ENCODE assay signal across 8 cellular contexts in the genomic region with DNA sequence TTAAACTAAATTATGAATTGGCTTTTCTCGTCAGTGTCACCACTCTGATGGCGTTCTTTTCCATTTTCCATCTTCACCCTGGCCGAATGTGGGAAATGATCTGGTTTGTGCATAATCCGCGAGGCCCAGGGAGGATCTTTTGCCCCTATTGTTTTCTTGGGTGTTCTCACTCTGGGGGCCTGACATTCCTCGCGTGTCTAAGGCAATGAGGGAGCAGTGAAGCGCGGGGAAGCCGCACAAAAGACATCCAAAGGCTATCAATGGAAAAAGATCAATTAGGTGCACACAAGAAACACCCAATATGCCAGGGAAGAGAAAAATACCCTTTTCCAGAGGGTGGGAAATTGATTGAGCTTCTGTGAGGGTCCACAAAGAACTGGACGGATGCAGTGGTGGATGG. TPM values are rescaled to one million over a fixed set of nuclear protein-coding genes. Genes with fewer than 3 reads are reported as not detected.
DNase-seq lines count a peak whose midpoint lies in the region; ATAC-seq lines count a peak whose summit lies in the region.

No MANE protein-coding gene starts in this region.

- DNase-seq in NCI-H1105 treated with DMSO at 0.1 percent for 48 hours (lab: John Stamatoyannopoulos, UW) (peak; percentile 32), NCI-H1105 (lab: John Stamatoyannopoulos, UW) (no peak), SIG-M5 treated with dmso at 0.1 percent for 504 hours (lab: John Stamatoyannopoulos, UW; ENCODE audit: unreplicated experiment) (no peak), posterior vena cava (ENCODE audit: low spot score) (no peak)
- no peak for DNase-seq in activated T-helper 1 cell treated with anti-CD3 and anti-CD28 coated beads, Interleukin-12 subunit alpha, Interleukin-12 subunit beta, Interleukin-2, Interleukin-4 antibody, amounts not matched to agents 30 ng/mL and 10 ng/mL and 1 ng/mL, durations not matched to agents 14 hours and 24 hours and 36 hours (ENCODE audit: low spot score)
- DNase-seq in stimulated activated effector memory CD8-positive, alpha-beta T cell treated with anti-CD3 and anti-CD28 coated beads, Interleukin-12 subunit alpha, Interleukin-12 subunit beta, amount 100 ng/mL, for 72 hours (ENCODE audit: low spot score in 2 of 2) = no peak

- no peak for ATAC-seq in stimulated activated effector memory CD8-positive, alpha-beta T cell treated with anti-CD3 and anti-CD28 coated beads, Interleukin-12 subunit alpha, Interleukin-12 subunit beta, amount 100 ng/mL, for 72 hours
- ATAC-seq in GM21619 (IDR thresholded peaks at IDR 0.05; ENCODE audit: unreplicated experiment) = no peak

- no peaks in the 10 kb centered on the region for H3K9me3 Mint-ChIP-seq in activated T-helper 1 cell treated with anti-CD3 and anti-CD28 coated beads, Interleukin-12 subunit alpha, Interleukin-12 subunit beta, Interleukin-2, Interleukin-4 antibody, amounts not matched to agents 30 ng/mL and 10 ng/mL and 1 ng/mL, durations not matched to agents 14 hours and 24 hours and 36 hours
- no peaks in the 10 kb centered on the region for H3K9me3 Mint-ChIP-seq in stimulated activated effector memory CD8-positive, alpha-beta T cell treated with anti-CD3 and anti-CD28 coated beads, Interleukin-12 subunit alpha, Interleukin-12 subunit beta, amount 100 ng/mL, for 72 hours

- peak overlapping the region; percentile 47 for H3K27ac Mint-ChIP-seq in activated T-helper 1 cell treated with anti-CD3 and anti-CD28 coated beads, Interleukin-12 subunit alpha, Interleukin-12 subunit beta, Interleukin-2, Interleukin-4 antibody, amounts not matched to agents 30 ng/mL and 10 ng/mL and 1 ng/mL, durations not matched to agents 14 hours and 24 hours and 36 hours
- peak overlapping the region; percentile 81 for H3K27ac Mint-ChIP-seq in stimulated activated effector memory CD8-positive, alpha-beta T cell treated with anti-CD3 and anti-CD28 coated beads, Interleukin-12 subunit alpha, Interleukin-12 subunit beta, amount 100 ng/mL, for 72 hours

- no peaks in the 10 kb centered on the region for H3K36me3 Mint-ChIP-seq in activated T-helper 1 cell treated with anti-CD3 and anti-CD28 coated beads, Interleukin-12 subunit alpha, Interleukin-12 subunit beta, Interleukin-2, Interleukin-4 antibody, amounts not matched to agents 30 ng/mL and 10 ng/mL and 1 ng/mL, durations not matched to agents 14 hours and 24 hours and 36 hours (ENCODE audit: low read depth)
- H3K36me3 Mint-ChIP-seq in stimulated activated effector memory CD8-positive, alpha-beta T cell treated with anti-CD3 and anti-CD28 coated beads, Interleukin-12 subunit alpha, Interleukin-12 subunit beta, amount 100 ng/mL, for 72 hours = peaks cover 7% of the 10 kb centered on the region

- H3K4me1 Mint-ChIP-seq in activated T-helper 1 cell treated with anti-CD3 and anti-CD28 coated beads, Interleukin-12 subunit alpha, Interleukin-12 subunit beta, Interleukin-2, Interleukin-4 antibody, amounts not matched to agents 30 ng/mL and 10 ng/mL and 1 ng/mL, durations not matched to agents 14 hours and 24 hours and 36 hours (ENCODE audit: low read depth) = peaks cover 15% of the 10 kb centered on the region
- H3K4me1 Mint-ChIP-seq in stimulated activated effector memory CD8-positive, alpha-beta T cell treated with anti-CD3 and anti-CD28 coated beads, Interleukin-12 subunit alpha, Interleukin-12 subunit beta, amount 100 ng/mL, for 72 hours = peaks cover 27% of the 10 kb centered on the region

- H3K27me3 Mint-ChIP-seq in activated T-helper 1 cell treated with anti-CD3 and anti-CD28 coated beads, Interleukin-12 subunit alpha, Interleukin-12 subunit beta, Interleukin-2, Interleukin-4 antibody, amounts not matched to agents 30 ng/mL and 10 ng/mL and 1 ng/mL, durations not matched to agents 14 hours and 24 hours and 36 hours (ENCODE audit: insufficient read depth) = peaks cover 67% of the 10 kb centered on the region

- H3K4me3 ChIP-seq in iPS-11a (ENCODE audit: low read depth, low read length) = peak overlapping the region; percentile 78

- intact Hi-C loops in activated T-helper 1 cell treated with anti-CD3 and anti-CD28 coated beads, Interleukin-12 subunit alpha, Interleukin-12 subunit beta, Interleukin-2, Interleukin-4 antibody, amounts not matched to agents 30 ng/mL and 10 ng/mL and 1 ng/mL, durations not matched to agents 14 hours and 24 hours and 36 hours (cut with micrococcal nuclease) = loop anchor here (1.0 to 10.0 kb wide), 8 partner anchors 105 to 969 kb away; partner anchors contain the start of genes NIBAN1, NMNAT2, SMG7 and SWT1
- intact Hi-C loops in posterior vena cava (cut with DNase I) = loop anchor here (5.0 to 10.0 kb wide), 2 partner anchors 179 to 181 kb away; no protein-coding TSS in a partner anchor

- peak overlapping the region; percentile 86 for H3K4me3 Mint-ChIP-seq in activated T-helper 1 cell treated with anti-CD3 and anti-CD28 coated beads, Interleukin-12 subunit alpha, Interleukin-12 subunit beta, Interleukin-2, Interleukin-4 antibody, amounts not matched to agents 30 ng/mL and 10 ng/mL and 1 ng/mL, durations not matched to agents 14 hours and 24 hours and 36 hours
- peak overlapping the region; percentile 81 for H3K4me3 Mint-ChIP-seq in stimulated activated effector memory CD8-positive, alpha-beta T cell treated with anti-CD3 and anti-CD28 coated beads, Interleukin-12 subunit alpha, Interleukin-12 subunit beta, amount 100 ng/mL, for 72 hours

RNA-seq across cellular contexts. Expression of gene C1orf21, which starts 1.0 kb away (rescaled TPM):
- total RNA-seq in activated T-helper 1 cell treated with anti-CD3 and anti-CD28 coated beads, Interleukin-12 subunit alpha, Interleukin-12 subunit beta, Interleukin-2, Interleukin-4 antibody, amounts not matched to agents 30 ng/mL and 10 ng/mL and 1 ng/mL, durations not matched to agents 14 hours and 24 hours and 36 hours = 1.8 and 4.1 TPM in 2 replicates
- total RNA-seq in posterior vena cava = 10 to 100 TPM; 64.5 to 69.3 TPM

Comparison
In these comparisons a context has a peak if more than half of its experiments do, and no peak if none do; other contexts are left out.
1. RNA of gene C1orf21, which starts 1.0 kb away (total RNA-seq): 64.5 to 69.3 TPM in posterior vena cava; 1.8 to 4.1 TPM in activated T-helper 1 cell treated with anti-CD3 and anti-CD28 coated beads, Interleukin-12 subunit alpha, Interleukin-12 subunit beta, Interleukin-2, Interleukin-4 antibody, amounts not matched to agents 30 ng/mL and 10 ng/mL and 1 ng/mL, durations not matched to agents 14 hours and 24 hours and 36 hours; every median in the first group is over 10 times any median in the second.